In the genomic region with DNA sequence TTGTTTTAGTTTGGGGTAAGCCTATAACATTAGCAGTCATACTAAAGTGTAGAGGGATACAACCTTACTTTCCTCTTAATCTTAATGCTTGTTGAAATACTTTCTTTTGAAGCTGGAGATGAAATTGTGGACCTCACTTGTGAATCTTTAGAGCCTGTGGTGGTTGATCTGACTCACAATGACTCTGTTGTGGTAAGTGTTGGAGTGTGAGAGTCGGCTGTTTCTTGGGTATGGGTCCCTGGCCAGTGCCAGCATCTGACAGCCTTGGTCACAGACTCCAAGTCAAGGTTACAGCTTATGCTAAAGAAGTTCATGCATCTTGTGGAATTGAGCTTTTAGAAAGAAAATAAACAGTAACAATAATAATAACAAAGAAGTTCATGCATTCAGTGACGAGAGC, we compare ENCODE assay signal across 22 cellular contexts. TPM values are rescaled to one million over a fixed set of nuclear protein-coding genes. Genes with fewer than 3 reads are reported as not detected.
DNase-seq lines count a peak whose midpoint lies in the region; ATAC-seq lines count a peak whose summit lies in the region.
"Had no signal": no experiment of that assay in that cellular context is flagged by ENCODE, and none has a peak within 500 bp of the region (broad histone marks: within the 10 kb centered on the region; RNA-seq: fewer than 3 reads in every experiment).

No MANE protein-coding gene starts in this region.

- no peaks in the 10 kb centered on the region for H3K27me3 Mint-ChIP-seq in activated CD4-positive, alpha-beta T cell treated with anti-CD3 and anti-CD28 coated beads for 36 hours
- no peaks in the 10 kb centered on the region for H3K27me3 Mint-ChIP-seq in activated T-helper 17 cell treated with anti-CD3 and anti-CD28 coated beads, Interleukin-2, amount 50 U/mL, for 72 hours
- H3K27me3 Mint-ChIP-seq in immature natural killer cell (ENCODE audit: low read depth in 3 of 3) = peaks cover 0 to 5% (median 0%) of the 10 kb centered on the region in 3 donors
- H3K27me3 Mint-ChIP-seq: CD4-positive, CD25-positive, alpha-beta regulatory T cell; central memory CD8-positive, alpha-beta T cell; dendritic cell treated with granulocyte-macrophage colony-stimulating factor and Interleukin-4, amounts not matched to agents 40 ng/mL and 50 ng/mL, for 4 days had no signal

- CTCF ChIA-PET in activated CD4-positive, alpha-beta T cell treated with anti-CD3 and anti-CD28 coated beads for 36 hours (lab: Charles Lee) = interaction anchor here (0.5 kb wide), 1 partner anchor 583 kb away, joined by 3 read pairs; no protein-coding TSS in a partner anchor

- ATAC-seq in activated CD4-positive, alpha-beta T cell treated with anti-CD3 and anti-CD28 coated beads for 36 hours = peak; percentile 63
- peak; percentile 90 for ATAC-seq in activated T-helper 17 cell treated with anti-CD3 and anti-CD28 coated beads, Interleukin-2, amount 50 U/mL, for 72 hours (replicated peaks)
- ATAC-seq: gastroesophageal sphincter, left lung had no signal

- peak; percentile 22 for DNase-seq in activated CD4-positive, alpha-beta T cell treated with anti-CD3 and anti-CD28 coated beads for 36 hours
- no peak for DNase-seq in activated CD4-positive, alpha-beta T cell treated with anti-CD3 and anti-CD28 coated beads for 1 hour
- DNase-seq in ELR (ENCODE audit: low read depth) (peak; percentile 24), immature natural killer cell (no peak), T-helper 9 cell (no peak), Ammon's horn (ENCODE audit: low spot score) (no peak)
- no peak for DNase-seq in activated effector memory CD4-positive, alpha-beta T cell treated with Interleukin-2 at 50 U/mL for 16 hours
- DNase-seq: activated gamma-delta T cell treated with Interleukin-2 at 50 U/mL for 16 hours; CD4-positive, CD25-positive, alpha-beta regulatory T cell; KBM-7; left lung; mesendoderm; NCI-H1417 treated with DMSO at 0.1 percent for 48 hours; NCI-H2081 treated with DMSO at 0.1 percent for 48 hours; NCI-H774; psoas muscle; sigmoid colon; SW 1271 had no signal

- intact Hi-C loops in activated CD4-positive, alpha-beta T cell treated with anti-CD3 and anti-CD28 coated beads for 36 hours (cut with DNase I, micrococcal nuclease) = no loop called here

- POLR2A ChIA-PET in activated CD4-positive, alpha-beta T cell treated with anti-CD3 and anti-CD28 coated beads for 36 hours (lab: Charles Lee) = interaction anchor here (0.8 kb wide), 1 partner anchor 26 kb away, joined by 3 read pairs; no protein-coding TSS in a partner anchor

- peaks cover 54% of the 10 kb centered on the region for H3K36me3 Mint-ChIP-seq in activated CD4-positive, alpha-beta T cell treated with anti-CD3 and anti-CD28 coated beads for 36 hours (ENCODE audit: low read depth)
- H3K36me3 Mint-ChIP-seq in activated T-helper 17 cell treated with anti-CD3 and anti-CD28 coated beads, Interleukin-2, amount 50 U/mL, for 72 hours (ENCODE audit: low read depth) = peaks cover 95% of the 10 kb centered on the region
- H3K36me3 Mint-ChIP-seq in immature natural killer cell = peaks cover 4 to 35% (median 4%) of the 10 kb centered on the region in 3 donors

- no peak overlapping the region for H3K4me3 Mint-ChIP-seq in activated CD4-positive, alpha-beta T cell treated with anti-CD3 and anti-CD28 coated beads for 36 hours
- no peak overlapping the region for H3K4me3 Mint-ChIP-seq in activated T-helper 17 cell treated with anti-CD3 and anti-CD28 coated beads, Interleukin-2, amount 50 U/mL, for 72 hours
- H3K4me3 Mint-ChIP-seq in immature natural killer cell = no peak overlapping the region
- H3K4me3 Mint-ChIP-seq: CD4-positive, CD25-positive, alpha-beta regulatory T cell; dendritic cell treated with granulocyte-macrophage colony-stimulating factor and Interleukin-4, amounts not matched to agents 40 ng/mL and 50 ng/mL, for 4 days had no signal

- no peaks in the 10 kb centered on the region for H3K9me3 Mint-ChIP-seq in activated CD4-positive, alpha-beta T cell treated with anti-CD3 and anti-CD28 coated beads for 36 hours (ENCODE audit: low read depth)
- H3K9me3 Mint-ChIP-seq in activated T-helper 17 cell treated with anti-CD3 and anti-CD28 coated beads, Interleukin-2, amount 50 U/mL, for 72 hours = no peaks in the 10 kb centered on the region
- no peaks in the 10 kb centered on the region for H3K9me3 Mint-ChIP-seq in immature natural killer cell
- H3K9me3 Mint-ChIP-seq: CD4-positive, CD25-positive, alpha-beta regulatory T cell; central memory CD8-positive, alpha-beta T cell; dendritic cell treated with granulocyte-macrophage colony-stimulating factor and Interleukin-4, amounts not matched to agents 40 ng/mL and 50 ng/mL, for 4 days had no signal

- peaks cover 7% of the 10 kb centered on the region for H3K4me1 Mint-ChIP-seq in activated CD4-positive, alpha-beta T cell treated with anti-CD3 and anti-CD28 coated beads for 36 hours
- H3K4me1 Mint-ChIP-seq in activated T-helper 17 cell treated with anti-CD3 and anti-CD28 coated beads, Interleukin-2, amount 50 U/mL, for 72 hours = peaks cover 11% of the 10 kb centered on the region
- H3K4me1 Mint-ChIP-seq in immature natural killer cell = peaks cover 8 to 32% of the 10 kb centered on the region in 2 donors

- no peak overlapping the region for H3K27ac Mint-ChIP-seq in activated CD4-positive, alpha-beta T cell treated with anti-CD3 and anti-CD28 coated beads for 36 hours
- H3K27ac Mint-ChIP-seq in activated T-helper 17 cell treated with anti-CD3 and anti-CD28 coated beads, Interleukin-2, amount 50 U/mL, for 72 hours = no peak overlapping the region
- H3K27ac Mint-ChIP-seq in immature natural killer cell = peak overlapping the region in 4 of 6 donors; percentile 17 to 62 (median 28)
- H3K27ac Mint-ChIP-seq: dendritic cell treated with granulocyte-macrophage colony-stimulating factor and Interleukin-4, amounts not matched to agents 40 ng/mL and 50 ng/mL, for 4 days had no signal

RNA-seq across cellular contexts. Expression of a gene that starts 31.6 kb away (rescaled TPM):
- total RNA-seq in activated CD4-positive, alpha-beta T cell treated with anti-CD3 and anti-CD28 coated beads for 36 hours = 10 to 100 TPM; 87.5 to 94.1 TPM
- 10 to 100 TPM; 90.8 to 97.1 TPM for total RNA-seq in activated T-helper 17 cell treated with anti-CD3 and anti-CD28 coated beads, Interleukin-2, amount 50 U/mL, for 72 hours
- 100 to 1,000 TPM in 1 of 3 donors, 10 to 100 TPM in 2; 48.0 to 116 (median 48.2) TPM for polyA plus RNA-seq in immature natural killer cell

RNA-seq across cellular contexts. Expression of a gene that starts 35.9 kb away (rescaled TPM):
- total RNA-seq in activated CD4-positive, alpha-beta T cell treated with anti-CD3 and anti-CD28 coated beads for 36 hours = 10 to 100 TPM; 22.1 to 30.1 TPM
- 10 to 100 TPM; 28.9 to 35.3 TPM for total RNA-seq in activated T-helper 17 cell treated with anti-CD3 and anti-CD28 coated beads, Interleukin-2, amount 50 U/mL, for 72 hours
- polyA plus RNA-seq in immature natural killer cell = 1 to 10 TPM in 1 of 3 donors, under 1 TPM in 2; 0.03 to 4.8 (median 0.94) TPM

Comparison
In these comparisons a context has a peak if more than half of its experiments do, and no peak if none do; other contexts are left out.
1. DNase-seq: peak in activated CD4-positive, alpha-beta T cell treated with anti-CD3 and anti-CD28 coated beads for 36 hours (single experiment) and ELR (single experiment); none in activated CD4-positive, alpha-beta T cell treated with anti-CD3 and anti-CD28 coated beads for 1 hour (single experiment), immature natural killer cell (0 of 3), T-helper 9 cell (single experiment), Ammon's horn (single experiment) and activated effector memory CD4-positive, alpha-beta T cell treated with Interleukin-2 at 50 U/mL for 16 hours (single experiment).
2. H3K27ac Mint-ChIP-seq: peak in immature natural killer cell (4 of 6); none in activated CD4-positive, alpha-beta T cell treated with anti-CD3 and anti-CD28 coated beads for 36 hours (single experiment) and activated T-helper 17 cell treated with anti-CD3 and anti-CD28 coated beads, Interleukin-2, amount 50 U/mL, for 72 hours (single experiment).